9 cellular contexts compared by ENCODE assay signal in genomic region chr10:63720689-63721088, GRCh38.
DNase-seq lines count a peak whose midpoint lies in the region; ATAC-seq and TF ChIP-seq lines count a peak whose summit lies in the region.
"Had no signal": no experiment of that assay in that cellular context is flagged by ENCODE, and none has a peak within 500 bp of the region (broad histone marks: within the 10 kb centered on the region; RNA-seq: fewer than 3 reads in every experiment).

No MANE protein-coding gene starts in this region.

- no peaks in the 10 kb centered on the region for H3K9me3 Mint-ChIP-seq in natural killer cell treated with Interleukin-12 subunit alpha and Interleukin-12 subunit beta and Interleukin-15 and Interleukin-18, amount 100 ng/mL, for 72 hours
- peaks cover under 1% of the 10 kb centered on the region for H3K9me3 Mint-ChIP-seq in mesothelial cell of epicardium
- H3K9me3 Mint-ChIP-seq: neural crest cell had no signal

- H3K27me3 ChIP-seq in Karpas-422 (ENCODE audit: low read length): no peaks in the 10 kb centered on the region

- no peak overlapping the region for H3K4me3 Mint-ChIP-seq in natural killer cell treated with Interleukin-12 subunit alpha and Interleukin-12 subunit beta and Interleukin-15 and Interleukin-18, amount 100 ng/mL, for 72 hours
- H3K4me3 Mint-ChIP-seq in mesothelial cell of epicardium: no peak overlapping the region
- H3K4me3 Mint-ChIP-seq: neural crest cell had no signal

- no peak for TF ChIP-seq CTCF in mesothelial cell of epicardium (IDR thresholded peaks at IDR 0.05; ENCODE audit: unreplicated experiment)

- H3K79me2 ChIP-seq in Karpas-422 (ENCODE audit: low read length): no peaks in the 10 kb centered on the region

- H3K27ac ChIP-seq in Karpas-422 (ENCODE audit: low read length): no peak overlapping the region

- CTCF ChIA-PET in HEK293T (lab: Yijun Ruan, JAX): interaction anchor here (0.5 to 4.4 kb wide), 25 partner anchors 8 to 1127 kb away, joined by 3 to 59 read pairs (median 4); no protein-coding TSS in a partner anchor

- H3K36me3 Mint-ChIP-seq in natural killer cell treated with Interleukin-12 subunit alpha and Interleukin-12 subunit beta and Interleukin-15 and Interleukin-18, amount 100 ng/mL, for 72 hours: no peaks in the 10 kb centered on the region
- no peaks in the 10 kb centered on the region for H3K36me3 Mint-ChIP-seq in mesothelial cell of epicardium

- H3K9me3 ChIP-seq in Karpas-422 (ENCODE audit: low read length): no peaks in the 10 kb centered on the region

- no peak overlapping the region for H3K27ac Mint-ChIP-seq in natural killer cell treated with Interleukin-12 subunit alpha and Interleukin-12 subunit beta and Interleukin-15 and Interleukin-18, amount 100 ng/mL, for 72 hours
- no peak overlapping the region for H3K27ac Mint-ChIP-seq in mesothelial cell of epicardium

- H3K4me1 ChIP-seq in Karpas-422 (ENCODE audit: low read length): peaks cover 52% of the 10 kb centered on the region

- POLR2A ChIA-PET in HEK293T (lab: Yijun Ruan, JAX): interaction anchor here (1.5 to 2.8 kb wide), 2 partner anchors 90 to 91 kb away, joined by 9 read pairs; no protein-coding TSS in a partner anchor

- H4K20me1 ChIP-seq in Karpas-422 (ENCODE audit: insufficient read depth, low read depth, low read length): no peaks in the 10 kb centered on the region

- DNase-seq in Karpas-422 (no peak), head of caudate nucleus (no peak), HEK293T (ENCODE audit: extremely low spot score) (no peak), mesothelial cell of epicardium (ENCODE audit: low spot score in 2 of 2, unreplicated experiment in 2 of 2) (no peak), NCI-H748 treated with DMSO at 0.1 percent for 48 hours (lab: John Stamatoyannopoulos, UW) (no peak)
- no peak for DNase-seq in natural killer cell treated with Interleukin-12 subunit alpha and Interleukin-12 subunit beta and Interleukin-15 and Interleukin-18, amount 100 ng/mL, for 72 hours (ENCODE audit: low spot score)

- no peaks in the 10 kb centered on the region for H3K9me2 ChIP-seq in Karpas-422 (replicated peaks; ENCODE audit: insufficient read depth, low read length)

- intact Hi-C loops in head of caudate nucleus (cut with DNase I): loop anchor here (5.0 kb wide), 1 partner anchor 88 kb away; no protein-coding TSS in a partner anchor

- peaks cover 17 to 20% of the 10 kb centered on the region in 2 donors for H3K27me3 Mint-ChIP-seq in natural killer cell treated with Interleukin-12 subunit alpha and Interleukin-12 subunit beta and Interleukin-15 and Interleukin-18, amount 100 ng/mL, for 72 hours
- H3K27me3 Mint-ChIP-seq in mesothelial cell of epicardium (ENCODE audit: low read depth): peaks cover 15% of the 10 kb centered on the region

- H3K4me3 ChIP-seq in Karpas-422 (ENCODE audit: low read length): no peak overlapping the region

- peak overlapping the region; percentile 24; the same call in 1 of the 2 replicates for H2AFZ ChIP-seq in Karpas-422 (ENCODE audit: low read length)

- H3K9ac ChIP-seq in Karpas-422 (ENCODE audit: low read length): 0 out of 2 replicates have a peak overlapping the region, but pooled peaks have one; percentile 5

- no peaks in the 10 kb centered on the region for H3K36me3 ChIP-seq in Karpas-422 (ENCODE audit: insufficient read depth, low read length)

- H3K4me2 ChIP-seq in Karpas-422 (ENCODE audit: low read depth, low read length, poor library complexity, severe bottlenecking): peak overlapping the region; percentile 46

- peaks cover 3 to 11% of the 10 kb centered on the region in 2 donors for H3K4me1 Mint-ChIP-seq in natural killer cell treated with Interleukin-12 subunit alpha and Interleukin-12 subunit beta and Interleukin-15 and Interleukin-18, amount 100 ng/mL, for 72 hours (ENCODE audit: low read depth in 2 of 2)
- H3K4me1 Mint-ChIP-seq in mesothelial cell of epicardium: peaks cover 23% of the 10 kb centered on the region

- ATAC-seq in GM18867 (IDR thresholded peaks at IDR 0.05; ENCODE audit: unreplicated experiment): peak; percentile 45
- peak; percentile 83 for ATAC-seq in GM21737 (IDR thresholded peaks at IDR 0.05; ENCODE audit: unreplicated experiment)
- ATAC-seq in natural killer cell treated with Interleukin-12 subunit alpha and Interleukin-12 subunit beta and Interleukin-15 and Interleukin-18, amount 100 ng/mL, for 72 hours: peak; percentile 23 to 57

TF ChIP-seq in HEK293T, 16 proteins besides CTCF, POLR2A, EP300 and RAD21:
- TF ChIP-seq NFRKB (IDR thresholded peaks at IDR 0.05) (no peak), L3MBTL2 (conservative IDR thresholded peaks at IDR 0.05) (no peak), BHLHE40 (IDR thresholded peaks at IDR 0.05; ENCODE audit: borderline replicate concordance) (no peak), FOXK2 (IDR thresholded peaks at IDR 0.05) (no peak), SUZ12 (IDR thresholded peaks at IDR 0.05) (no peak), CTBP1 (IDR thresholded peaks at IDR 0.05; ENCODE audit: borderline replicate concordance) (no peak), ZNF384 (IDR thresholded peaks at IDR 0.05) (no peak)
TF ChIP-seq in HEK293T: peak in this region for 0.
